26 cellular contexts compared by ENCODE assay signal in the genomic region with DNA sequence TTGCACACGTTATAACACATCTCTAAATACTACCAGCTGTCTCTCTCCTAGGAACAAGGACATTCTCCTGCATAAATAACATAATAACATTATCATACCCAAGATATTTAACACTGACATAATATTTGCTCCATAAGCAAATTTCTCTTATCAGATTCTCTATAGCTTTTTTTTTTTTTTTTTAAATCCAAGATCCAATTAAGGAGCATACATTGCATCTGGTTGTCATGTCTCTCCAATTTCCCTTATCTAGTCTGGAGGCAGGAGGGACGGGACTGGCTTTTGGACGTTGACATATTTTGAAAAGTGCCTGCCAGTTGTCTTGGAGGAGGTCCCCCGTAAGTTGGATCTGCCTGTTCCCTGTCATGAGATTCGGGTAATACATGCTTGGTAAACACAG.
A peak's percentile ranks its signal among the peaks of the same experiment; 100 is the strongest.
DNase-seq lines count a peak whose midpoint lies in the region; ATAC-seq, FAIRE-seq and TF ChIP-seq lines count a peak whose summit lies in the region.
"Had no signal": no experiment of that assay in that cellular context is flagged by ENCODE, and none has a peak within 500 bp of the region (broad histone marks: within the 10 kb centered on the region; RNA-seq: fewer than 3 reads in every experiment).

No MANE protein-coding gene starts in this region.

- H3K27me3 ChIP-seq in Panc1 (ENCODE audit: control insufficient read depth, insufficient read depth, low read length): no peaks in the 10 kb centered on the region
- H3K27me3 ChIP-seq: esophagus muscularis mucosa, gastrocnemius medialis, tibial nerve had no signal

- in situ Hi-C loops in Panc1 (cut with HindIII; ENCODE audit: low pct_unique_long_range_greater_than_20kb, low sequenced_read_pairs): no loop called here

- H3K27ac ChIP-seq in Panc1 (ENCODE audit: low read length): peak overlapping the region; percentile 10; the same call in 1 of the 2 replicates
- H3K27ac ChIP-seq: esophagus muscularis mucosa, tibial nerve had no signal

- H3K4me1 Mint-ChIP-seq in activated naive CD8-positive, alpha-beta T cell treated with anti-CD3 and anti-CD28 coated beads, Interleukin-2, amount 50 U/mL, for 24 hours: peaks cover 78% of the 10 kb centered on the region
- peaks cover 83% of the 10 kb centered on the region for H3K4me1 Mint-ChIP-seq in stimulated activated effector memory CD8-positive, alpha-beta T cell treated with anti-CD3 and anti-CD28 coated beads, Interleukin-12 subunit alpha, Interleukin-12 subunit beta, amount 100 ng/mL, for 72 hours

- POLR2A ChIA-PET in Panc1 (lab: Charles Lee): no interaction called here

- intact Hi-C loops in Panc1 (cut with micrococcal nuclease; ENCODE audit: unreplicated experiment): no loop called here

- no peak for FAIRE-seq in GM12891 (lab: Jason Lieb, UNC)
- FAIRE-seq: H54 had no signal

- no peak for TF ChIP-seq CTCF in Panc1 (IDR thresholded peaks at IDR 0.05)

- peaks cover 42% of the 10 kb centered on the region for H3K4me1 ChIP-seq in Panc1 (ENCODE audit: control insufficient read depth, insufficient read depth, low read length)

- no peak for DNase-seq in activated naive CD4-positive, alpha-beta T cell treated with anti-CD3 and anti-CD28 coated beads, Interleukin-2, amount 50 U/mL, for 72 hours (ENCODE audit: low spot score in 2 of 2)
- no peak for DNase-seq in activated naive CD4-positive, alpha-beta T cell (lab: John Stamatoyannopoulos, UW)
- no peak for DNase-seq in Panc1 (ENCODE audit: low read depth, low spot score)
- no peak for DNase-seq in activated naive CD8-positive, alpha-beta T cell treated with anti-CD3 and anti-CD28 coated beads, Interleukin-2, amount 50 U/mL, for 24 hours
- no peak for DNase-seq in stimulated activated effector memory CD8-positive, alpha-beta T cell treated with anti-CD3 and anti-CD28 coated beads, Interleukin-12 subunit alpha, Interleukin-12 subunit beta, amount 100 ng/mL, for 72 hours (ENCODE audit: low spot score in 2 of 2)
- DNase-seq in GM12891 (ENCODE audit: insufficient read length, low spot score): no peak
- DNase-seq in dedifferentiated amniotic fluid mesenchymal stem cell (ENCODE audit: extremely low spot score): no peak
- DNase-seq in NCI-H1436 treated with DMSO at 0.1 percent for 48 hours (lab: John Stamatoyannopoulos, UW): no peak
- DNase-seq: activated CD4-positive, CD25-positive, alpha-beta regulatory T cell; activated CD8-positive, alpha-beta memory T cell treated with anti-CD3 and anti-CD28 coated beads, Interleukin-2, amount 50 U/mL, for 4 hours; activated naive CD4-positive, alpha-beta T cell treated with anti-CD3 and anti-CD28 coated beads, Interleukin-2, amount 10 ng/mL, durations not matched to agents 7 days and 5 days; DND-41; effector memory CD4-positive, alpha-beta T cell; gastrocnemius medialis; KG1; kidney glomerular epithelial cell; NCI-H1694; NCI-H748 treated with DMSO at 0.1 percent for 48 hours; PC-3; SHP77 treated with DMSO at 0.1 percent for 48 hours; stimulated activated naive CD4-positive, alpha-beta T cell treated with Interleukin-2 at 50 U/mL for 16 hours had no signal

- CTCF ChIA-PET in Panc1 (lab: Charles Lee): no interaction called here

- H3K27ac Mint-ChIP-seq in activated naive CD4-positive, alpha-beta T cell treated with anti-CD3 and anti-CD28 coated beads, Interleukin-2, amount 50 U/mL, for 72 hours: peak overlapping the region; percentile 4 to 38
- peak overlapping the region; percentile 33 for H3K27ac Mint-ChIP-seq in activated naive CD8-positive, alpha-beta T cell treated with anti-CD3 and anti-CD28 coated beads, Interleukin-2, amount 50 U/mL, for 24 hours
- H3K27ac Mint-ChIP-seq in stimulated activated effector memory CD8-positive, alpha-beta T cell treated with anti-CD3 and anti-CD28 coated beads, Interleukin-12 subunit alpha, Interleukin-12 subunit beta, amount 100 ng/mL, for 72 hours: peak overlapping the region; percentile 91
- H3K27ac Mint-ChIP-seq: activated naive CD4-positive, alpha-beta T cell treated with anti-CD3 and anti-CD28 coated beads, Interleukin-2, amount 10 ng/mL, durations not matched to agents 7 days and 5 days; progenitor cell of endocrine pancreas had no signal

- no peak for TF ChIP-seq POLR2A in GM12891 (IDR thresholded peaks at IDR 0.05; ENCODE audit: low read depth, low read length)

- H3K9me3 ChIP-seq in Panc1 (ENCODE audit: control insufficient read depth, insufficient read depth, low read depth, low read length): no peaks in the 10 kb centered on the region
- H3K9me3 ChIP-seq: esophagus muscularis mucosa, gastrocnemius medialis, tibial nerve had no signal

- no peak for ATAC-seq in activated naive CD4-positive, alpha-beta T cell treated with anti-CD3 and anti-CD28 coated beads, Interleukin-2, amount 50 U/mL, for 72 hours
- ATAC-seq in Panc1: no peak
- no peak for ATAC-seq in activated naive CD8-positive, alpha-beta T cell treated with anti-CD3 and anti-CD28 coated beads, Interleukin-2, amount 50 U/mL, for 24 hours
- ATAC-seq in stimulated activated effector memory CD8-positive, alpha-beta T cell treated with anti-CD3 and anti-CD28 coated beads, Interleukin-12 subunit alpha, Interleukin-12 subunit beta, amount 100 ng/mL, for 72 hours: no peak
- ATAC-seq: gastrocnemius medialis, PC-3 had no signal

- no peaks in the 10 kb centered on the region; the same call in 1 of the 2 replicates for H3K36me3 ChIP-seq in Panc1 (ENCODE audit: control insufficient read depth, insufficient read depth, low read length)
- H3K36me3 ChIP-seq: esophagus muscularis mucosa, gastrocnemius medialis, tibial nerve had no signal

- no TSS peak for BruUV-seq in Panc1 (replicated peaks; lab: Mats Ljungman, UMichigan)

- no peaks in the 10 kb centered on the region for H3K27me3 Mint-ChIP-seq in activated naive CD8-positive, alpha-beta T cell treated with anti-CD3 and anti-CD28 coated beads, Interleukin-2, amount 50 U/mL, for 24 hours
- H3K27me3 Mint-ChIP-seq: activated naive CD4-positive, alpha-beta T cell treated with anti-CD3 and anti-CD28 coated beads, Interleukin-2, amount 10 ng/mL, durations not matched to agents 7 days and 5 days; progenitor cell of endocrine pancreas had no signal

- peaks cover 0 to 28% of the 10 kb centered on the region in 2 donors for H3K36me3 Mint-ChIP-seq in activated naive CD4-positive, alpha-beta T cell treated with anti-CD3 and anti-CD28 coated beads, Interleukin-2, amount 50 U/mL, for 72 hours
- peaks cover 15% of the 10 kb centered on the region for H3K36me3 Mint-ChIP-seq in activated naive CD8-positive, alpha-beta T cell treated with anti-CD3 and anti-CD28 coated beads, Interleukin-2, amount 50 U/mL, for 24 hours (ENCODE audit: low read depth)
- H3K36me3 Mint-ChIP-seq in stimulated activated effector memory CD8-positive, alpha-beta T cell treated with anti-CD3 and anti-CD28 coated beads, Interleukin-12 subunit alpha, Interleukin-12 subunit beta, amount 100 ng/mL, for 72 hours: peaks cover 62% of the 10 kb centered on the region

- H3K4me3 Mint-ChIP-seq in activated naive CD8-positive, alpha-beta T cell treated with anti-CD3 and anti-CD28 coated beads, Interleukin-2, amount 50 U/mL, for 24 hours: no peak overlapping the region
- peak overlapping the region; percentile 56 for H3K4me3 Mint-ChIP-seq in stimulated activated effector memory CD8-positive, alpha-beta T cell treated with anti-CD3 and anti-CD28 coated beads, Interleukin-12 subunit alpha, Interleukin-12 subunit beta, amount 100 ng/mL, for 72 hours
- H3K4me3 Mint-ChIP-seq: activated naive CD4-positive, alpha-beta T cell treated with anti-CD3 and anti-CD28 coated beads, Interleukin-2, amount 10 ng/mL, durations not matched to agents 7 days and 5 days; nephron had no signal

- no peak overlapping the region for H3K4me3 ChIP-seq in Panc1 (ENCODE audit: low read depth in 2 of 2, low read length in 2 of 2)
- H3K4me3 ChIP-seq: esophagus muscularis mucosa, gastrocnemius medialis, tibial nerve had no signal

- H3K9me3 Mint-ChIP-seq in activated naive CD4-positive, alpha-beta T cell treated with anti-CD3 and anti-CD28 coated beads, Interleukin-2, amount 50 U/mL, for 72 hours: no peaks in the 10 kb centered on the region
- H3K9me3 Mint-ChIP-seq in activated naive CD8-positive, alpha-beta T cell treated with anti-CD3 and anti-CD28 coated beads, Interleukin-2, amount 50 U/mL, for 24 hours: no peaks in the 10 kb centered on the region
- H3K9me3 Mint-ChIP-seq in stimulated activated effector memory CD8-positive, alpha-beta T cell treated with anti-CD3 and anti-CD28 coated beads, Interleukin-12 subunit alpha, Interleukin-12 subunit beta, amount 100 ng/mL, for 72 hours: no peaks in the 10 kb centered on the region
- H3K9me3 Mint-ChIP-seq: activated naive CD4-positive, alpha-beta T cell treated with anti-CD3 and anti-CD28 coated beads, Interleukin-2, amount 10 ng/mL, durations not matched to agents 7 days and 5 days had no signal

TF ChIP-seq in GM12891, 5 proteins besides CTCF, POLR2A, EP300 and RAD21:
- no peak for TF ChIP-seq POLR2AphosphoS5 (IDR thresholded peaks at IDR 0.05; ENCODE audit: low read depth, low read length)
- no peak for TF ChIP-seq SPI1 (IDR thresholded peaks at IDR 0.05; ENCODE audit: low read depth, low read length)
- TF ChIP-seq PAX5 (IDR thresholded peaks at IDR 0.05; ENCODE audit: insufficient read depth, low read length, severe bottlenecking): no peak
- no peak for TF ChIP-seq TAF1 (IDR thresholded peaks at IDR 0.05; ENCODE audit: low read depth, low read length)
- TF ChIP-seq POU2F2 (IDR thresholded peaks at IDR 0.05; ENCODE audit: low read depth, low read length): no peak

Comparison
In these comparisons a context has a peak if more than half of its experiments do, and no peak if none do; other contexts are left out.
1. H3K27ac Mint-ChIP-seq: peak in every context shown above with its lines; median percentile 91 in stimulated activated effector memory CD8-positive, alpha-beta T cell treated with anti-CD3 and anti-CD28 coated beads, Interleukin-12 subunit alpha, Interleukin-12 subunit beta, amount 100 ng/mL, for 72 hours; 33 in activated naive CD8-positive, alpha-beta T cell treated with anti-CD3 and anti-CD28 coated beads, Interleukin-2, amount 50 U/mL, for 24 hours; 21 in activated naive CD4-positive, alpha-beta T cell treated with anti-CD3 and anti-CD28 coated beads, Interleukin-2, amount 50 U/mL, for 72 hours.